Comparison of ENCODE assay signal across 26 cellular contexts in the genomic region with DNA sequence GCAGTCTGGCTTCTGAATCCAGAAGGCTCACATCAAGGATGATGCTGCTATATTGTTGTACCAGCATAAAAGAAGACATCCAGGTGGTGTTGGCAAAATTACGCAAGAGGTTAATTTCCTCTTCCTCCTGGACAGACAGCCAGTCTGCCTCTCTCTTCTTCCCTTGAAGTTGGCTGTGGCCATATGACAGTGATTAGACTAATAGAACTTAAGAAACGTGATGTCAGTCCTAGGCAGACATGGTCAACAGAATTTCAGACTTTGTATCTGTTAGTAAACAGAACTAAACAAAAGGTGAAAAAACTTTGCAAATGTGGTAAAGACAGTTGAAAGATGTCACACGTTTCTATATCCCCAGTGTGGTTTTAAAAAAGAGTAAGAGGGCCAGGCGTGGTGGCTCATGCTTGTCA.
"Had no signal": no experiment of that assay in that cellular context is flagged by ENCODE, and none has a peak within 500 bp of the region (broad histone marks: within the 10 kb centered on the region; RNA-seq: fewer than 3 reads in every experiment).

No MANE protein-coding gene starts in this region.

- H3K4me3 Mint-ChIP-seq: activated CD4-positive, alpha-beta T cell treated with anti-CD3 and anti-CD28 coated beads, Interleukin-2, amount 10 ng/mL, durations not matched to agents 24 days and 14 days; activated CD8-positive, alpha-beta memory T cell treated with anti-CD3 and anti-CD28 coated beads, Interleukin-2, amount 10 ng/mL, durations not matched to agents 7 days and 5 days; activated CD8-positive, alpha-beta T cell treated with anti-CD3 and anti-CD28 coated beads for 36 hours; naive thymus-derived CD8-positive, alpha-beta T cell had no signal

- H3K27ac Mint-ChIP-seq: activated CD4-positive, alpha-beta T cell treated with anti-CD3 and anti-CD28 coated beads, Interleukin-2, amount 10 ng/mL, durations not matched to agents 24 days and 14 days; activated CD8-positive, alpha-beta memory T cell treated with anti-CD3 and anti-CD28 coated beads, Interleukin-2, amount 10 ng/mL, durations not matched to agents 7 days and 5 days; activated CD8-positive, alpha-beta T cell treated with anti-CD3 and anti-CD28 coated beads for 36 hours; activated naive CD4-positive, alpha-beta T cell treated with anti-CD3 and anti-CD28 coated beads, Interleukin-2, amount 50 U/mL, for 72 hours had no signal

- H3K9me3 Mint-ChIP-seq: activated CD8-positive, alpha-beta T cell treated with anti-CD3 and anti-CD28 coated beads for 36 hours; activated naive CD4-positive, alpha-beta T cell treated with anti-CD3 and anti-CD28 coated beads, Interleukin-2, amount 50 U/mL, for 72 hours; naive thymus-derived CD8-positive, alpha-beta T cell had no signal

- H3K27me3 Mint-ChIP-seq: activated CD8-positive, alpha-beta T cell treated with anti-CD3 and anti-CD28 coated beads for 36 hours had no signal

- H3K4me1 ChIP-seq: adrenal gland, ascending aorta, left ventricle myocardium inferior, prostate gland, testis, upper lobe of right lung had no signal

- H3K27ac ChIP-seq: adrenal gland, ascending aorta, brain microvascular endothelial cell, esophagus muscularis mucosa, left ventricle myocardium inferior, neutrophil, ovary, prostate gland, testis, upper lobe of right lung had no signal

- FAIRE-seq: frontal cortex had no signal

- H3K27me3 ChIP-seq: ascending aorta, brain microvascular endothelial cell, esophagus muscularis mucosa, neutrophil, ovary, spleen, testis, upper lobe of right lung had no signal

- ATAC-seq: activated CD8-positive, alpha-beta T cell treated with anti-CD3 and anti-CD28 coated beads for 36 hours; activated naive CD4-positive, alpha-beta T cell treated with anti-CD3 and anti-CD28 coated beads, Interleukin-2, amount 50 U/mL, for 72 hours; naive thymus-derived CD8-positive, alpha-beta T cell; upper lobe of right lung had no signal

- H3K4me3 ChIP-seq: adrenal gland, ascending aorta, esophagus muscularis mucosa, left ventricle myocardium inferior, ovary, prostate gland, spleen, testis, upper lobe of right lung had no signal

- H3K36me3 ChIP-seq: adrenal gland, ascending aorta, brain microvascular endothelial cell, esophagus muscularis mucosa, left ventricle myocardium inferior, neutrophil, ovary, prostate gland, spleen, upper lobe of right lung had no signal

- H3K36me3 Mint-ChIP-seq: activated CD8-positive, alpha-beta memory T cell treated with anti-CD3 and anti-CD28 coated beads, Interleukin-2, amount 10 ng/mL, durations not matched to agents 7 days and 5 days; activated naive CD4-positive, alpha-beta T cell treated with anti-CD3 and anti-CD28 coated beads, Interleukin-2, amount 50 U/mL, for 72 hours; naive thymus-derived CD8-positive, alpha-beta T cell had no signal

- DNase-seq: activated CD4-positive, alpha-beta T cell treated with anti-CD3 and anti-CD28 coated beads, Interleukin-2, amount 10 ng/mL, durations not matched to agents 24 days and 14 days; activated CD8-positive, alpha-beta memory T cell treated with anti-CD3 and anti-CD28 coated beads, Interleukin-2, amount 10 ng/mL, durations not matched to agents 7 days and 5 days; activated CD8-positive, alpha-beta T cell treated with anti-CD3 and anti-CD28 coated beads for 36 hours; activated gamma-delta T cell; activated T-cell treated with anti-CD3 and anti-CD28 coated beads for 4 hours; adrenal gland; brain microvascular endothelial cell; caudate nucleus; dermis blood vessel endothelial cell; effector memory CD4-positive, alpha-beta T cell; glutamatergic neuron; hippocampal formation; left ventricle myocardium inferior; naive thymus-derived CD8-positive, alpha-beta T cell; ovary; spleen; stimulated activated CD4-positive, alpha-beta T cell treated with anti-CD3 and anti-CD28 coated beads, Interleukin-4, amount 100 ng/mL, for 1 hour; stimulated activated naive CD4-positive, alpha-beta T cell; testis; upper lobe of right lung had no signal

- H3K9me3 ChIP-seq: adrenal gland, ascending aorta, esophagus muscularis mucosa, left ventricle myocardium inferior, neutrophil, ovary, prostate gland, spleen, testis, upper lobe of right lung had no signal
